ENCODE assay signal across 8 cellular contexts in the genomic region with DNA sequence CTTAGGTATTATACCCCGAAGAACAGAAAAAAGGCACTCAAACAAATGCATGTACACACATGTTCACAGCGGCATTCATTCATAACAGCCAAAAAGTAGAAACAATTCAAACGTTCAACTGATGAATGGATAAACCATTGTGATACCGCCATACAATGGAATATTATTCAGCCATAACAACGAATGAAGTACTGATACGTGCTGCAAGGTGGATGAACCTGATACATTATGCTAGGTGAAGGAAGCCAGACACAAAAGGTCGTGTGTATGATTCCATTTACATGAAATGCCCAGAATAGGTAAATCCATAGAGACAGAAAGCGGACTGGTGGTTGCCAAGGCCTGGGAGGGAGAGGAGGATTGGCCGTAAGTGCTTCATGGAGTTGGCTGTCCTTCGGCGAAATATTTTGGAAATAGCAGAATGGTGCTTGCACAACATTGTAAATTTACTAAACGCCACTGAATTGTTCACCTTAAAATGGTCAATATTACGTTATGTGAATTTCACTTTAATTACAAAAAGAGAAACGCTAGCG.
DNase-seq lines count a peak whose midpoint lies in the region; ATAC-seq and FAIRE-seq lines count a peak whose summit lies in the region.

No MANE protein-coding gene starts in this region.

- H3K9me3 Mint-ChIP-seq in activated T-cell treated with anti-CD3 and anti-CD28 coated beads, Interleukin-2, amount 50 U/mL, for 72 hours, result no peaks in the 10 kb centered on the region

- intact Hi-C loops in left cardiac atrium (cut with DNase I) (no loop called here), sciatic nerve (cut with DNase I) (no loop called here)

- ATAC-seq in GM19463 (IDR thresholded peaks at IDR 0.05; ENCODE audit: unreplicated experiment), result peak; percentile 1
- peak; percentile 1 for ATAC-seq in HG03571 (IDR thresholded peaks at IDR 0.05; ENCODE audit: unreplicated experiment)
- ATAC-seq in activated T-cell treated with anti-CD3 and anti-CD28 coated beads, Interleukin-2, amount 50 U/mL, for 72 hours (replicated peaks in 1 of 2), result peak in 1 of 2 donors; percentile 2
- peak; percentile 7 to 52 for ATAC-seq in left cardiac atrium
- peak; percentile 6 for ATAC-seq in sciatic nerve

- H3K27me3 Mint-ChIP-seq in activated T-cell treated with anti-CD3 and anti-CD28 coated beads, Interleukin-2, amount 50 U/mL, for 72 hours (ENCODE audit: low read depth), result no peaks in the 10 kb centered on the region

- peaks cover 14 to 20% of the 10 kb centered on the region in 2 donors for H3K36me3 Mint-ChIP-seq in activated T-cell treated with anti-CD3 and anti-CD28 coated beads, Interleukin-2, amount 50 U/mL, for 72 hours (ENCODE audit: insufficient read depth in 2 of 2)

- H3K4me1 Mint-ChIP-seq in activated T-cell treated with anti-CD3 and anti-CD28 coated beads, Interleukin-2, amount 50 U/mL, for 72 hours (ENCODE audit: low read depth), result peaks cover 51% of the 10 kb centered on the region

- peak overlapping the region; percentile 96 for H3K27ac Mint-ChIP-seq in activated T-cell treated with anti-CD3 and anti-CD28 coated beads, Interleukin-2, amount 50 U/mL, for 72 hours

- FAIRE-seq in HTR-8/SVneo (lab: Jason Lieb, UNC), result no peak

- DNase-seq in DMS 273 treated with DMSO at 0.1 percent for 48 hours (lab: John Stamatoyannopoulos, UW), result peak; percentile 47
- no peak for DNase-seq in activated T-cell treated with anti-CD3 and anti-CD28 coated beads, Interleukin-2, amount 50 U/mL, for 72 hours
- no peak for DNase-seq in left cardiac atrium
- no peak for DNase-seq in sciatic nerve (ENCODE audit: low spot score)
- no peak for DNase-seq in HTR-8/SVneo (ENCODE audit: insufficient read length, low spot score)
- no peak for DNase-seq in NCI-H187 (lab: John Stamatoyannopoulos, UW)

- H3K4me3 Mint-ChIP-seq in activated T-cell treated with anti-CD3 and anti-CD28 coated beads, Interleukin-2, amount 50 U/mL, for 72 hours, result peak overlapping the region; percentile 92 to 100
